25 cellular contexts compared by ENCODE assay signal in the genomic region with DNA sequence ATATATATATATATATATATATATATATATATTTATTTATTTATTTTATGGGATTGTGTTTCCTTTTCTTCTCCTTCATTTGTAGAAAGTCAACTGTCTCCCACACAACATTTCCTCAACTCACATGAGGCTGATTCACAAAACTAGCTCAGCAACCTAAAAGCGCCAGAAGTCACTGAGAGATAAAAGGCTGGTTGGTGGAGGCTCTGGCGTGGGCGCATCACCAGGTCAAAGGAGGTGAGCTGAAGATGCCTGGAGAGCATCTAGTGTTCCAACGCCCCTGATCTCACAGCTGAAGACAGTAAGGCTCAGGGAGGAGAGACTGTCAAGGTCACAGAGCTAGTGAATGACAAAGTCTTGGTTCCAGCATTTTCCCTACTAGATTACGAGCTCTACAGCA.
"Had no signal": no experiment of that assay in that cellular context is flagged by ENCODE, and none has a peak within 500 bp of the region (broad histone marks: within the 10 kb centered on the region; RNA-seq: fewer than 3 reads in every experiment).

No MANE protein-coding gene starts in this region.

- H3K27me3 ChIP-seq: body of pancreas, colonic mucosa, tibial nerve had no signal

- H3K9ac ChIP-seq: parathyroid adenoma had no signal

- H3K4me3 ChIP-seq: body of pancreas, colonic mucosa, lower lobe of right lung, psoas muscle, tibial nerve had no signal

- H3K36me3 ChIP-seq: colonic mucosa had no signal

- ATAC-seq: activated naive CD4-positive, alpha-beta T cell treated with anti-CD3 and anti-CD28 coated beads, Interleukin-2, amount 50 U/mL, for 72 hours; activated T-cell treated with anti-CD3 and anti-CD28 coated beads, Interleukin-2, amount 50 U/mL, for 72 hours; body of pancreas; lower lobe of right lung; natural killer cell had no signal

- H3K27ac ChIP-seq: body of pancreas, colonic mucosa, epithelial cell of prostate, lower lobe of right lung, parathyroid adenoma, psoas muscle, tibial nerve, VCaP had no signal

- DNase-seq: activated CD4-positive, alpha-beta T cell treated with anti-CD3 and anti-CD28 coated beads for 4 hours; activated CD4-positive, alpha-beta T cell treated with anti-CD3 and anti-CD28 coated beads, Interleukin-2, amount 50 U/mL, for 4 hours; activated naive CD4-positive, alpha-beta T cell; activated T-cell treated with anti-CD3 and anti-CD28 coated beads for 4 hours; activated T-cell treated with anti-CD3 and anti-CD28 coated beads, Interleukin-2, amount 50 U/mL, for 72 hours; body of pancreas; cerebellar nuclear complex; colonic mucosa; effector CD8-positive, alpha-beta T cell; hippocampal formation; kidney; lower lobe of right lung; mesendoderm; natural killer cell; psoas muscle; right cardiac atrium; stimulated activated CD4-positive, alpha-beta T cell treated with anti-CD3 and anti-CD28 coated beads, Interleukin-15, amount 100 ng/mL, for 24 hours; stimulated activated CD4-positive, alpha-beta T cell treated with anti-CD3 and anti-CD28 coated beads, Interleukin-2, amount 100 ng/mL, for 24 hours; stimulated activated naive CD4-positive, alpha-beta T cell; T-helper 9 cell had no signal

- H3K4me1 ChIP-seq: colonic mucosa, lower lobe of right lung, parathyroid adenoma, tibial nerve had no signal

- H3K9me3 ChIP-seq: colonic mucosa, psoas muscle had no signal

- H2AFZ ChIP-seq: parathyroid adenoma had no signal
